Comparison of ENCODE assay signal across 9 cellular contexts in the genomic region with DNA sequence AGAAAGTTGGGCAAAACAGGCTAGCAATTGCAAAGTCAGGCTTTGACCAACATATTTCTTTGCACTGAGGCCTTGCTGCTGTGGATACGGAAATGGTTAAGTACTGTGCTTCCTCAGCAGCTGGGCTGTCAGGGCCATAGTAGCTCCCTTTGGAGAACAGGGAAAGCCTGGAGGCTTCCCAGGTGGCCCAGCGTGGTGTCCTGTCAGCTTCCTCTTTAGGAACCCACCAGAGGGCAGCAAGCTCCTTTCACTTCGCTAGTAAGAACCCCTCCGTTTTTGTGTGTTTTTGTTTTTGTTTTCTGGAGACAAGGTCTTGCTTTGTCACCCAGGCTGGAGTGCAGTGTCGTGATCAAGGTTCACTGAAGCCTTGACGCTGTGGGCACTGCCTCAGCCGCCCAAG. TPM values are rescaled to one million over a fixed set of nuclear protein-coding genes. Genes with fewer than 3 reads are reported as not detected.
DNase-seq lines count a peak whose midpoint lies in the region; ATAC-seq and TF ChIP-seq lines count a peak whose summit lies in the region.
"Had no signal": no experiment of that assay in that cellular context is flagged by ENCODE, and none has a peak within 500 bp of the region (broad histone marks: within the 10 kb centered on the region; RNA-seq: fewer than 3 reads in every experiment).

No MANE protein-coding gene starts in this region.

- peak overlapping the region; percentile 73 for H2BK120ac ChIP-seq in mesenchymal stem cell (ENCODE audit: low read depth, low read length)

- no peak overlapping the region for H3K4ac ChIP-seq in mesenchymal stem cell (ENCODE audit: low read depth in 1 of 2, low read length in 2 of 2)

- H3K23ac ChIP-seq in mesenchymal stem cell (ENCODE audit: low read length in 2 of 2), result no peak overlapping the region

- DNase-seq in DMS114 treated with DMSO at 0.1 percent for 48 hours (lab: John Stamatoyannopoulos, UW; ENCODE audit: unreplicated experiment) (peak; percentile 25), ascending aorta (ENCODE audit: low spot score in 2 of 2) (no peak), mesenchymal stem cell (peak; percentile 51), upper lobe of left lung (no peak)
- DNase-seq in activated effector memory CD4-positive, alpha-beta T cell treated with anti-CD3 and anti-CD28 coated beads, Interleukin-2, amount 50 U/mL, for 16 hours, result no peak
- DNase-seq: NCI-H2029 treated with DMSO at 0.1 percent for 48 hours had no signal

- no peak overlapping the region for H2BK5ac ChIP-seq in mesenchymal stem cell (ENCODE audit: low read depth, low read length, poor library complexity, severe bottlenecking)

- H3K27me3 ChIP-seq in HUES48 (ENCODE audit: control insufficient read depth, insufficient read depth, low read length) (no peaks in the 10 kb centered on the region), ascending aorta (no peaks in the 10 kb centered on the region), mesenchymal stem cell (ENCODE audit: control insufficient read depth in 1 of 2, insufficient read depth in 1 of 2, low read length in 2 of 2) (no peaks in the 10 kb centered on the region), upper lobe of left lung (no peaks in the 10 kb centered on the region)

- no peak overlapping the region for H3K14ac ChIP-seq in mesenchymal stem cell (ENCODE audit: low read length in 2 of 2)

- no peak for TF ChIP-seq POLR2A in upper lobe of left lung (IDR thresholded peaks at IDR 0.05)

- H3K9ac ChIP-seq in HUES48 (ENCODE audit: low read depth, low read length) (no peak overlapping the region), mesenchymal stem cell (ENCODE audit: low read length) (no peak overlapping the region)

- intact Hi-C loops in ascending aorta (cut with DNase I), result loop anchor here (5.0 kb wide), 1 partner anchor 86 kb away; no protein-coding TSS in a partner anchor

- no peak overlapping the region for H2BK12ac ChIP-seq in mesenchymal stem cell (ENCODE audit: low read length in 2 of 2)

- H4K8ac ChIP-seq in mesenchymal stem cell (ENCODE audit: low read length), result no peak overlapping the region

- ATAC-seq in upper lobe of left lung (ENCODE audit: low FRiP score in 2 of 2) (no peak), HG03097 (IDR thresholded peaks at IDR 0.05; ENCODE audit: low FRiP score, unreplicated experiment) (no peak), HG03469 (IDR thresholded peaks at IDR 0.05; ENCODE audit: unreplicated experiment) (no peak)

- peak overlapping the region; percentile 10 for H3K27ac ChIP-seq in HUES48 (ENCODE audit: low read depth, low read length)
- peak overlapping the region; percentile 26 to 70 for H3K27ac ChIP-seq in ascending aorta
- no peak overlapping the region for H3K27ac ChIP-seq in mesenchymal stem cell (ENCODE audit: low read length, poor library complexity, severe bottlenecking)
- H3K27ac ChIP-seq in upper lobe of left lung, result no peak overlapping the region

- TF ChIP-seq EP300 in upper lobe of left lung (IDR thresholded peaks at IDR 0.05), result no peak

- H3K36me3 ChIP-seq in HUES48 (ENCODE audit: control insufficient read depth, insufficient read depth, low read length) (peaks cover 24% of the 10 kb centered on the region), ascending aorta (peaks cover 26 to 42% of the 10 kb centered on the region in 2 donors), mesenchymal stem cell (ENCODE audit: control insufficient read depth in 1 of 2, insufficient read depth in 2 of 2, low read depth in 1 of 2, low read length in 2 of 2) (peaks cover 48 to 69% of the 10 kb centered on the region in 2 experiments), upper lobe of left lung (peaks cover 7 to 54% (median 31%) of the 10 kb centered on the region in 4 donors)

- H2AK5ac ChIP-seq in mesenchymal stem cell (ENCODE audit: low read length, severe bottlenecking), result no peak overlapping the region

- H3K9me3 ChIP-seq in HUES48 (ENCODE audit: control insufficient read depth, insufficient read depth, low read length) (no peaks in the 10 kb centered on the region), ascending aorta (no peaks in the 10 kb centered on the region), mesenchymal stem cell (ENCODE audit: control insufficient read depth, low read length) (no peaks in the 10 kb centered on the region), upper lobe of left lung (no peaks in the 10 kb centered on the region)

- H3K4me3 ChIP-seq in HUES48 (ENCODE audit: low read depth, low read length), result no peak overlapping the region
- no peak overlapping the region for H3K4me3 ChIP-seq in ascending aorta
- no peak overlapping the region for H3K4me3 ChIP-seq in mesenchymal stem cell (ENCODE audit: insufficient read depth in 1 of 2, low read depth in 1 of 2, low read length in 2 of 2)
- no peak overlapping the region for H3K4me3 ChIP-seq in upper lobe of left lung

- H3K79me1 ChIP-seq in mesenchymal stem cell (replicated peaks; ENCODE audit: low read length, poor library complexity, severe bottlenecking), result peaks cover 6% of the 10 kb centered on the region

- H2AFZ ChIP-seq in mesenchymal stem cell (ENCODE audit: low read depth, low read length), result no peak overlapping the region

- H3K4me1 ChIP-seq in HUES48 (ENCODE audit: control insufficient read depth, insufficient read depth, low read length), result no peaks in the 10 kb centered on the region
- peaks cover 3 to 19% of the 10 kb centered on the region in 2 donors for H3K4me1 ChIP-seq in ascending aorta
- peaks cover 7% of the 10 kb centered on the region for H3K4me1 ChIP-seq in mesenchymal stem cell (ENCODE audit: control insufficient read depth, insufficient read depth, low read depth, low read length)
- peaks cover 5 to 11% (median 9%) of the 10 kb centered on the region in 4 donors for H3K4me1 ChIP-seq in upper lobe of left lung

- TF ChIP-seq CTCF in ascending aorta (IDR thresholded peaks at IDR 0.05), result peak in 1 of 3 experiments; percentile 11
- TF ChIP-seq CTCF in upper lobe of left lung (IDR thresholded peaks at IDR 0.05), result no peak

- no peak overlapping the region for H2BK15ac ChIP-seq in mesenchymal stem cell (ENCODE audit: low read depth, poor library complexity, severe bottlenecking)

- peak overlapping the region; percentile 50 to 70 for H3K18ac ChIP-seq in mesenchymal stem cell (ENCODE audit: low read depth in 1 of 2, low read length in 2 of 2)

- H4K91ac ChIP-seq in mesenchymal stem cell (ENCODE audit: low read length), result peak overlapping the region; percentile 54

- WGBS in mesenchymal stem cell, result 83% methylated on average over 7 of the region's 7 CpGs
- 84 to 88% methylated on average over 7 of the region's 7 CpGs for WGBS in upper lobe of left lung, 2 donors

- H3K4me2 ChIP-seq in mesenchymal stem cell (ENCODE audit: low read length, poor library complexity, severe bottlenecking), result no peak overlapping the region

RNA-seq across cellular contexts. Expression of a gene that starts 1.7 kb away (rescaled TPM):
- total RNA-seq in ascending aorta (0.75 TPM), upper lobe of left lung (10 to 100 TPM in 4 of 6 donors, 1 to 10 TPM in 2; 3.1 to 65.1 (median 12.7) TPM)
- polyA plus RNA-seq in mesenchymal stem cell (2013, experiment 1 of 2), result 8.4 TPM
- 8.4 TPM for polyA plus RNA-seq in mesenchymal stem cell (2013, experiment 2 of 2)

RNA-seq across cellular contexts. Expression of a gene that starts 28.1 kb away (rescaled TPM):
- total RNA-seq in ascending aorta (49.8 TPM), upper lobe of left lung (10 to 100 TPM; 28.1 to 59.1 (median 43.6) TPM)
- polyA plus RNA-seq in mesenchymal stem cell (2013, experiment 1 of 2), result 55.2 TPM
- 55.8 TPM for polyA plus RNA-seq in mesenchymal stem cell (2013, experiment 2 of 2)

RNA-seq across cellular contexts. Expression of a gene that starts 58.1 kb away (rescaled TPM):
- total RNA-seq in ascending aorta (0.96 TPM), upper lobe of left lung (1 to 10 TPM in 5 of 6 donors, not detected in 1; 1.1 to 7.3 (median 1.7) TPM)
- polyA plus RNA-seq in mesenchymal stem cell (2013, experiment 1 of 2), result 0.48 TPM
- 0.47 TPM for polyA plus RNA-seq in mesenchymal stem cell (2013, experiment 2 of 2)

Comparison
In these comparisons a context has a peak if more than half of its experiments do, and no peak if none do; other contexts are left out.
1. DNase-seq: peak in DMS114 treated with DMSO at 0.1 percent for 48 hours (single experiment) and mesenchymal stem cell (single experiment); none in ascending aorta (0 of 2), upper lobe of left lung (0 of 2) and activated effector memory CD4-positive, alpha-beta T cell treated with anti-CD3 and anti-CD28 coated beads, Interleukin-2, amount 50 U/mL, for 16 hours (single experiment).
2. H3K27ac ChIP-seq: peak in HUES48 (single experiment) and ascending aorta (2 of 2); none in mesenchymal stem cell (single experiment) and upper lobe of left lung (0 of 4).